In genomic region chr17:17957584-17957916, GRCh38 we compare ENCODE assay signal across 11 cellular contexts. TPM values are rescaled to one million over a fixed set of nuclear protein-coding genes. Genes with fewer than 3 reads are reported as not detected.
DNase-seq lines count a peak whose midpoint lies in the region; ATAC-seq and TF ChIP-seq lines count a peak whose summit lies in the region.
"Had no signal": no experiment of that assay in that cellular context is flagged by ENCODE, and none has a peak within 500 bp of the region (broad histone marks: within the 10 kb centered on the region; RNA-seq: fewer than 3 reads in every experiment).

No MANE protein-coding gene starts in this region.

- H3K4me3 ChIP-seq in CD8-positive, alpha-beta memory T cell (ENCODE audit: low read length): no peak overlapping the region
- H3K4me3 ChIP-seq in RWPE2 (ENCODE audit: severe bottlenecking): no peak overlapping the region
- no peak overlapping the region for H3K4me3 ChIP-seq in epithelial cell of esophagus (ENCODE audit: low read length)
- H3K4me3 ChIP-seq in skeletal muscle satellite cell (ENCODE audit: low read length): peak overlapping the region; percentile 44

- peak overlapping the region; percentile 62 for H3K9ac ChIP-seq in skeletal muscle satellite cell (ENCODE audit: low read depth, low read length)

- no peaks in the 10 kb centered on the region for H3K27me3 ChIP-seq in CD8-positive, alpha-beta memory T cell (ENCODE audit: insufficient read depth, low read length, poor library complexity, severe bottlenecking)
- no peaks in the 10 kb centered on the region for H3K27me3 ChIP-seq in RWPE2 (ENCODE audit: insufficient read depth, poor library complexity, severe bottlenecking)
- H3K27me3 ChIP-seq in skeletal muscle satellite cell (ENCODE audit: control insufficient read depth, insufficient read depth, low read length): no peaks in the 10 kb centered on the region

- peak overlapping the region in 5 of 7 donors; percentile 28 to 82 (median 61) for H3K4me3 Mint-ChIP-seq in CD8-positive, alpha-beta memory T cell

- peak overlapping the region; percentile 72 for H3K4me2 ChIP-seq in skeletal muscle satellite cell (ENCODE audit: low read length)

- peaks cover 5 to 19% (median 12%) of the 10 kb centered on the region in 3 donors for H3K36me3 Mint-ChIP-seq in CD8-positive, alpha-beta memory T cell

- TF ChIP-seq CTCF in RWPE2 (IDR thresholded peaks at IDR 0.05; ENCODE audit: poor library complexity, severe bottlenecking) (no peak), epithelial cell of esophagus (IDR thresholded peaks at IDR 0.05; ENCODE audit: insufficient read depth, low read depth, low read length, missing control alignments) (no peak)

- H3K27ac ChIP-seq in CD8-positive, alpha-beta memory T cell (ENCODE audit: low read depth, low read length): no peak overlapping the region
- peak overlapping the region; percentile 99 for H3K27ac ChIP-seq in RWPE2 (ENCODE audit: poor library complexity, severe bottlenecking)

- H3K36me3 ChIP-seq in CD8-positive, alpha-beta memory T cell (ENCODE audit: insufficient read depth, low read length): no peaks in the 10 kb centered on the region
- H3K36me3 ChIP-seq in RWPE2 (ENCODE audit: low read depth) (peaks cover 7% of the 10 kb centered on the region; the same call in 1 of the 2 replicates), skeletal muscle satellite cell (ENCODE audit: insufficient read depth, low read length) (peaks cover 10% of the 10 kb centered on the region)

- H3K27me3 Mint-ChIP-seq in CD8-positive, alpha-beta memory T cell: no peaks in the 10 kb centered on the region

- H3K9me3 ChIP-seq in CD8-positive, alpha-beta memory T cell (ENCODE audit: low read length): no peaks in the 10 kb centered on the region
- H3K9me3 ChIP-seq in RWPE2 (ENCODE audit: severe bottlenecking) (no peaks in the 10 kb centered on the region), skeletal muscle satellite cell (replicated peaks; ENCODE audit: low read length) (no peaks in the 10 kb centered on the region)

- ATAC-seq in RWPE2 (ENCODE audit: low read depth) (no peak), GM18873 (IDR thresholded peaks at IDR 0.05; ENCODE audit: low FRiP score, unreplicated experiment) (no peak)

- H3K27ac Mint-ChIP-seq in CD8-positive, alpha-beta memory T cell: peak overlapping the region; percentile 90 to 97 (median 95)

- POLR2A ChIA-PET in CD8-positive, alpha-beta memory T cell (lab: Charles Lee): interaction anchor here (1.0 to 2.7 kb wide), 2 partner anchors 8 to 15 kb away, joined by 8 to 31 read pairs; partner anchors contain the start of genes DRC3 and TOM1L2

- H3K4me1 Mint-ChIP-seq in CD8-positive, alpha-beta memory T cell: peaks cover 48 to 74% (median 56%) of the 10 kb centered on the region in 3 donors

- CTCF ChIA-PET in CD8-positive, alpha-beta memory T cell (lab: Charles Lee): interaction anchor here (0.7 to 1.7 kb wide), 6 partner anchors 15 to 1587 kb away, joined by 3 to 7 read pairs (median 3); partner anchors contain the start of genes DRC3 and TOM1L2

- peaks cover 47% of the 10 kb centered on the region for H3K4me1 ChIP-seq in CD8-positive, alpha-beta memory T cell (ENCODE audit: insufficient read depth, low read length)
- H3K4me1 ChIP-seq in RWPE2 (ENCODE audit: insufficient read depth, poor library complexity, severe bottlenecking): peaks cover 24% of the 10 kb centered on the region
- H3K4me1 ChIP-seq in skeletal muscle satellite cell (ENCODE audit: control insufficient read depth, insufficient read depth, low read length): peaks cover 37% of the 10 kb centered on the region

- H3K9me3 Mint-ChIP-seq in CD8-positive, alpha-beta memory T cell: no peaks in the 10 kb centered on the region

- no peak for DNase-seq in CD8-positive, alpha-beta memory T cell
- DNase-seq in RWPE2 (ENCODE audit: low spot score) (no peak), epithelial cell of esophagus (ENCODE audit: low read depth) (peak; percentile 69), NCI-H748 (lab: John Stamatoyannopoulos, UW; ENCODE audit: unreplicated experiment) (no peak), DMS53 (lab: John Stamatoyannopoulos, UW) (no peak), ureter (ENCODE audit: low spot score) (no peak)
- DNase-seq: amygdala, NCI-H446 treated with DMSO at 0.1 percent for 48 hours had no signal

RNA-seq across cellular contexts. Expression of gene TOM1L2, which starts 14.7 kb away (rescaled TPM):
- total RNA-seq in CD8-positive, alpha-beta memory T cell: 10 to 100 TPM in 1 of 2 experiments, 1 to 10 TPM in 1; 10.0 to 11.3 TPM
- polyA plus RNA-seq in CD8-positive, alpha-beta memory T cell: 6.5 TPM
- 21.5 and 25.8 TPM in 2 replicates for total RNA-seq in skeletal muscle satellite cell (2012; rRNA removed)
- total RNA-seq in ureter: 119 TPM

RNA-seq across cellular contexts. Expression of gene DRC3, which starts 15.1 kb away (rescaled TPM):
- total RNA-seq in CD8-positive, alpha-beta memory T cell: under 1 TPM; 0.33 to 0.60 TPM
- polyA plus RNA-seq in CD8-positive, alpha-beta memory T cell: not detected
- total RNA-seq in skeletal muscle satellite cell (2012; rRNA removed): 0.76 and 1.7 TPM in 2 replicates
- total RNA-seq in ureter: 2.0 TPM
- total RNA-seq: T-helper 2 cell treated with Interferon-gamma antibody and Interleukin-4, amounts not matched to agents 100 ng/mL and 5 ng/mL, for 36 hours had no signal
